In genomic region chr18:13305326-13305725, GRCh38 we compare ENCODE assay signal across 21 cellular contexts.
DNase-seq lines count a peak whose midpoint lies in the region; ATAC-seq, FAIRE-seq and TF ChIP-seq lines count a peak whose summit lies in the region.
"Had no signal": no experiment of that assay in that cellular context is flagged by ENCODE, and none has a peak within 500 bp of the region (broad histone marks: within the 10 kb centered on the region; RNA-seq: fewer than 3 reads in every experiment).

No MANE protein-coding gene starts in this region.

- peaks cover 7 to 39% (median 14%) of the 10 kb centered on the region in 11 experiments; a peak in 19 of 22 replicates for H3K9me3 ChIP-seq in BLaER1 treated with 17β-estradiol and CSF1 and Interleukin-3, amounts not matched to agents 10 nM and 100 nM (replicated peaks in 1 of 11)
- H3K9me3 ChIP-seq in KOPT-K1 (ENCODE audit: insufficient read depth, low read length, poor library complexity, severe bottlenecking) (no peaks in the 10 kb centered on the region), astrocyte (ENCODE audit: insufficient read depth, low read depth, low read length) (no peaks in the 10 kb centered on the region)

- DNase-seq in astrocyte (ENCODE audit: low read depth), result no peak
- no peak for DNase-seq in mesothelial cell of epicardium (ENCODE audit: low spot score in 2 of 2, unreplicated experiment in 2 of 2)
- no peak for DNase-seq in NCI-H748 treated with DMSO at 0.1 percent for 48 hours (lab: John Stamatoyannopoulos, UW)
- DNase-seq: ACHN; AML-193; Calu3; CD8-positive, alpha-beta T cell; DMS79 treated with DMSO at 0.1 percent for 48 hours; EL; GOT3; H7; HFFc6; IMR-90 had no signal

- H3K27ac Mint-ChIP-seq in astrocyte (ENCODE audit: unreplicated experiment) (no peak overlapping the region), mesothelial cell of epicardium (no peak overlapping the region)
- H3K27ac Mint-ChIP-seq: CD8-positive, alpha-beta T cell; HFFc6 had no signal

- H3K79me2 ChIP-seq in astrocyte (ENCODE audit: insufficient read depth, low read length), result no peaks in the 10 kb centered on the region

- peaks cover 0 to 18% (median 0%) of the 10 kb centered on the region in 11 experiments; a peak in 8 of 22 replicates for H4K20me1 ChIP-seq in BLaER1 treated with 17β-estradiol and CSF1 and Interleukin-3, amounts not matched to agents 10 nM and 100 nM
- peaks cover 10% of the 10 kb centered on the region for H4K20me1 ChIP-seq in astrocyte (ENCODE audit: insufficient read depth, low read length)

- ATAC-seq in HG03135 (IDR thresholded peaks at IDR 0.05; ENCODE audit: unreplicated experiment), result no peak
- ATAC-seq: CD8-positive, alpha-beta T cell; GM12878; HCT116; K562 had no signal

- peaks cover 0 to 37% (median 0%) of the 10 kb centered on the region in 11 experiments; a peak in 7 of 22 replicates for H3K36me3 ChIP-seq in BLaER1 treated with 17β-estradiol and CSF1 and Interleukin-3, amounts not matched to agents 10 nM and 100 nM
- H3K36me3 ChIP-seq in KOPT-K1 (ENCODE audit: insufficient read depth, low read length) (no peaks in the 10 kb centered on the region), astrocyte (ENCODE audit: insufficient read depth, low read length) (no peaks in the 10 kb centered on the region)

- H3K27me3 ChIP-seq in BLaER1 treated with 17β-estradiol and CSF1 and Interleukin-3, amounts not matched to agents 10 nM and 100 nM, result peaks cover 0 to 20% (median 0%) of the 10 kb centered on the region in 11 experiments; a peak in 5 of 22 replicates
- H3K27me3 ChIP-seq in astrocyte (ENCODE audit: insufficient read depth, low read length), result no peaks in the 10 kb centered on the region

- H3K9ac ChIP-seq in BLaER1 treated with 17β-estradiol and CSF1 and Interleukin-3, amounts not matched to agents 10 nM and 100 nM, result peak overlapping the region in 4 of 11 experiments; percentile 21 to 77 (median 51); a peak in 6 of 22 replicates
- H3K9ac ChIP-seq in astrocyte (ENCODE audit: low read length), result no peak overlapping the region

- peak overlapping the region in 3 of 10 experiments; percentile 5 to 47 (median 21); a peak in 5 of 20 replicates for H3K4me3 ChIP-seq in BLaER1 treated with 17β-estradiol and CSF1 and Interleukin-3, amounts not matched to agents 10 nM and 100 nM
- H3K4me3 ChIP-seq in astrocyte (ENCODE audit: insufficient read depth, low read depth, low read length), result no peak overlapping the region
- H3K4me3 ChIP-seq: GM12878, K562 had no signal

- H3K27me3 Mint-ChIP-seq in astrocyte (ENCODE audit: low read depth, unreplicated experiment) (no peaks in the 10 kb centered on the region), mesothelial cell of epicardium (ENCODE audit: low read depth) (no peaks in the 10 kb centered on the region)

- H3K4me1 ChIP-seq in BLaER1 treated with 17β-estradiol and CSF1 and Interleukin-3, amounts not matched to agents 10 nM and 100 nM, result peaks cover 54 to 100% (median 95%) of the 10 kb centered on the region in 10 experiments
- peaks cover 5% of the 10 kb centered on the region for H3K4me1 ChIP-seq in astrocyte (ENCODE audit: insufficient read depth, low read length)

- peak overlapping the region in 7 of 11 experiments; percentile 24 to 88 (median 75); a peak in 12 of 22 replicates for H3K27ac ChIP-seq in BLaER1 treated with 17β-estradiol and CSF1 and Interleukin-3, amounts not matched to agents 10 nM and 100 nM
- H3K27ac ChIP-seq in KOPT-K1 (ENCODE audit: low read depth, low read length, poor library complexity, severe bottlenecking) (peak overlapping the region; percentile 30), astrocyte (ENCODE audit: low read depth, low read length) (no peak overlapping the region)

- peak overlapping the region; percentile 74 to 97 (median 87) for H3K4me2 ChIP-seq in BLaER1 treated with 17β-estradiol and CSF1 and Interleukin-3, amounts not matched to agents 10 nM and 100 nM
- no peak overlapping the region for H3K4me2 ChIP-seq in astrocyte (ENCODE audit: low read length)

- H3K36me3 Mint-ChIP-seq in astrocyte (ENCODE audit: low read depth, unreplicated experiment) (peaks cover 13% of the 10 kb centered on the region), mesothelial cell of epicardium (peaks cover 8% of the 10 kb centered on the region)
- H3K36me3 Mint-ChIP-seq: CD8-positive, alpha-beta T cell had no signal

- H3K4me3 Mint-ChIP-seq in astrocyte (ENCODE audit: unreplicated experiment) (no peak overlapping the region), mesothelial cell of epicardium (no peak overlapping the region)
- H3K4me3 Mint-ChIP-seq: CD8-positive, alpha-beta T cell; HFFc6 had no signal

- H3K9me3 Mint-ChIP-seq in astrocyte (ENCODE audit: unreplicated experiment), result peaks cover 3% of the 10 kb centered on the region
- H3K9me3 Mint-ChIP-seq in mesothelial cell of epicardium, result peaks cover 8% of the 10 kb centered on the region
- H3K9me3 Mint-ChIP-seq: CD8-positive, alpha-beta T cell had no signal

- FAIRE-seq in astrocyte (lab: Jason Lieb, UNC), result peak; percentile 9
- FAIRE-seq: A204.1, GM12878, HTR-8/SVneo, K562 had no signal

- H2AFZ ChIP-seq in astrocyte (ENCODE audit: low read depth, low read length), result no peak overlapping the region

- H3K4me1 Mint-ChIP-seq in astrocyte (ENCODE audit: low read depth, unreplicated experiment) (peaks cover 24% of the 10 kb centered on the region), mesothelial cell of epicardium (peaks cover 42% of the 10 kb centered on the region)

- TF ChIP-seq CTCF in astrocyte (IDR thresholded peaks at IDR 0.05; ENCODE audit: insufficient read depth, low read depth, low read length) (no peak), mesothelial cell of epicardium (IDR thresholded peaks at IDR 0.05; ENCODE audit: unreplicated experiment) (no peak)
